8 cellular contexts compared by ENCODE assay signal in genomic region chr7:98879989-98880337, GRCh38. TPM values are rescaled to one million over a fixed set of nuclear protein-coding genes. Genes with fewer than 3 reads are reported as not detected.
DNase-seq lines count a peak whose midpoint lies in the region; ATAC-seq and TF ChIP-seq lines count a peak whose summit lies in the region.

No MANE protein-coding gene starts in this region.

- TF ChIP-seq POLR2A in breast epithelium (IDR thresholded peaks at IDR 0.05), result no peak

- CTCF ChIA-PET in AG04449 (lab: Yijun Ruan, JAX), result interaction anchor here (0.6 to 4.6 kb wide), 15 partner anchors 9 to 442 kb away, joined by 3 to 27 read pairs (median 6); partner anchors contain the start of gene TMEM130

- DNase-seq in AG04449 (ENCODE audit: low read depth, low spot score), result no peak
- no peak for DNase-seq in breast epithelium (ENCODE audit: low spot score in 2 of 2)
- no peak for DNase-seq in NCI-H2107 treated with DMSO at 0.1 percent for 48 hours (lab: John Stamatoyannopoulos, UW; ENCODE audit: unreplicated experiment)
- DNase-seq in GM20000 (ENCODE audit: low spot score), result no peak
- DNase-seq in left lobe of liver (ENCODE audit: low spot score), result no peak
- DNase-seq in GM13976 (ENCODE audit: low spot score), result no peak

- H3K4me3 ChIP-seq in AG04449 (ENCODE audit: low read depth, low read length), result peak overlapping the region; percentile 91
- H3K4me3 ChIP-seq in HUES64 (ENCODE audit: low read length), result peak overlapping the region; percentile 92
- H3K4me3 ChIP-seq in breast epithelium, result peak overlapping the region; percentile 74 to 98 (median 82)
- peak overlapping the region; percentile 96 to 99 for H3K4me3 ChIP-seq in muscle layer of colon (ENCODE audit: low read depth in 1 of 2, low read length in 2 of 2)

- TF ChIP-seq CTCF in AG04449 (IDR thresholded peaks at IDR 0.05; ENCODE audit: insufficient read depth, low read length, missing control alignments) (no peak), breast epithelium (IDR thresholded peaks at IDR 0.05) (no peak), GM20000 (IDR thresholded peaks at IDR 0.05; ENCODE audit: extremely low read depth, missing control alignments) (no peak), GM13976 (IDR thresholded peaks at IDR 0.05; ENCODE audit: borderline replicate concordance, control extremely low read depth, extremely low read depth, insufficient read depth, missing control alignments) (no peak)

- in situ Hi-C loops in GM13976 (cut with MboI; ENCODE audit: low sequenced_read_pairs, unreplicated experiment), result no loop called here

- H3K9ac ChIP-seq in HUES64 (ENCODE audit: low read depth, low read length), result 0 out of 2 replicates have a peak overlapping the region, but pooled peaks have one; percentile 98
- H3K9ac ChIP-seq in muscle layer of colon (ENCODE audit: low read length), result peak overlapping the region; percentile 100

- H3K27me3 ChIP-seq in HUES64 (ENCODE audit: insufficient read depth, low read length), result no peaks in the 10 kb centered on the region
- no peaks in the 10 kb centered on the region for H3K27me3 ChIP-seq in breast epithelium
- no peaks in the 10 kb centered on the region for H3K27me3 ChIP-seq in muscle layer of colon (ENCODE audit: control insufficient read depth in 1 of 2, insufficient read depth in 2 of 2, low read length in 2 of 2)

- H3K27ac ChIP-seq in HUES64 (ENCODE audit: low read depth, low read length) (no peak overlapping the region), breast epithelium (peak overlapping the region in 1 of 2 donors; percentile 94), muscle layer of colon (ENCODE audit: low read depth, low read length) (peak overlapping the region; percentile 59)

- intact Hi-C loops in breast epithelium (cut with DNase I; ENCODE audit: low total_unique reads), result no loop called here

- 83% methylated on average over 9 of the region's 9 CpGs for WGBS in HUES64

- H3K4me1 ChIP-seq in HUES64 (ENCODE audit: insufficient read depth, low read length), result peaks cover 6% of the 10 kb centered on the region; the same call in 1 of the 2 replicates
- no peaks in the 10 kb centered on the region for H3K4me1 ChIP-seq in breast epithelium
- H3K4me1 ChIP-seq in muscle layer of colon (ENCODE audit: insufficient read depth, low read length), result peaks cover 13% of the 10 kb centered on the region

- POLR2A ChIA-PET in AG04449 (lab: Yijun Ruan, JAX), result no interaction called here

- no peak for ATAC-seq in left lobe of liver

- H3K36me3 ChIP-seq in HUES64 (ENCODE audit: insufficient read depth, low read length), result peaks cover 45% of the 10 kb centered on the region
- H3K36me3 ChIP-seq in breast epithelium, result no peaks in the 10 kb centered on the region
- peaks cover 10% of the 10 kb centered on the region for H3K36me3 ChIP-seq in muscle layer of colon (ENCODE audit: insufficient read depth, low read length)

- no peaks in the 10 kb centered on the region for H3K9me3 ChIP-seq in HUES64 (ENCODE audit: insufficient read depth, low read depth, low read length)
- H3K9me3 ChIP-seq in breast epithelium, result no peaks in the 10 kb centered on the region
- no peaks in the 10 kb centered on the region for H3K9me3 ChIP-seq in muscle layer of colon (ENCODE audit: low read length)

RNA-seq across cellular contexts. Expression of gene TRRAP, which starts 1.6 kb away (rescaled TPM):
- 20.9 TPM for polyA plus RNA-seq in HUES64 (2013, experiment 1 of 2)
- 20.9 TPM for polyA plus RNA-seq in HUES64 (2013, experiment 2 of 2)
- 10 to 100 TPM; 24.6 to 39.0 (median 38.9) TPM for total RNA-seq in breast epithelium
- 15.8 TPM for total RNA-seq in left lobe of liver

RNA-seq across cellular contexts. Expression of gene TMEM130, which starts 10.1 kb away (rescaled TPM):
- 0.90 TPM for polyA plus RNA-seq in HUES64 (2013, experiment 1 of 2)
- 1.8 TPM for polyA plus RNA-seq in HUES64 (2013, experiment 2 of 2)
- total RNA-seq in breast epithelium (1 to 10 TPM in 1 of 3 donors, under 1 TPM in 1, not detected in 1; 0.88 to 1.3 TPM), left lobe of liver (0.10 TPM)
